ENCODE assay signal across 17 cellular contexts in the genomic region with DNA sequence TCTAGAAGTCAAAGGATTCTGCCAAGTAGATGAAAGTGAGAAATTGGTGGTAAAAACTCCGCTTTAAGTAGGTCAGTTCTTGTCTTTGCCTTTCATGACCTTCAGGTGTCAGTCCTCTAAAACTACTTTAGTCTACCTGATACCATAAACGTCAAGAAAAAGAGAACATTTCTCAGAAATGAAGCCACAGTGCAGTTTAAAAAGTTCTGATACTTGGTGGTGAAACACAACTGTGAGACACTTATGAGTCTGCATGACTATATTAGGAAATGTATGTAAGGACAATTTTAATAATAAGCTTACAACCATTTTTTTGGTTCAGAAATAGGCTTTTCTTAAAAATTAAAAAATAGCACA.
DNase-seq lines count a peak whose midpoint lies in the region; ATAC-seq and TF ChIP-seq lines count a peak whose summit lies in the region.
"Had no signal": no experiment of that assay in that cellular context is flagged by ENCODE, and none has a peak within 500 bp of the region (broad histone marks: within the 10 kb centered on the region; RNA-seq: fewer than 3 reads in every experiment).

No MANE protein-coding gene starts in this region.

- H4K91ac ChIP-seq in neuronal stem cell (ENCODE audit: low read depth, low read length, poor library complexity) = no peak overlapping the region

- WGBS in mesendoderm (ENCODE audit: extremely low coverage, insufficient coverage, low lambda C conversion rate) = no CpG with 5 or more reads among the region's 2 CpGs
- WGBS in neuronal stem cell (ENCODE audit: extremely low coverage in 2 of 2, insufficient read length in 2 of 2, insufficient replicate concordance in 1 of 2), 2 donors = no CpG with 5 or more reads among the region's 2 CpGs

- H3K9me3 ChIP-seq in neuronal stem cell (replicated peaks in 1 of 2; ENCODE audit: control insufficient read depth in 2 of 2, insufficient read depth in 1 of 2, low read depth in 1 of 2, low read length in 2 of 2) = no peaks in the 10 kb centered on the region
- H3K9me3 ChIP-seq: colonic mucosa, gastroesophageal sphincter had no signal

- H3K27ac Mint-ChIP-seq in T-helper 2 cell treated with Interferon-gamma antibody and Interleukin-4, amounts not matched to agents 5 μg/mL and 100 μg/mL, for 36 hours = no peak overlapping the region
- H3K27ac Mint-ChIP-seq in type B pancreatic cell = no peak overlapping the region
- no peak overlapping the region for H3K27ac Mint-ChIP-seq in stimulated activated effector memory CD8-positive, alpha-beta T cell treated with anti-CD3 and anti-CD28 coated beads, Interleukin-12 subunit alpha, Interleukin-12 subunit beta, amount 100 ng/mL, for 72 hours
- H3K27ac Mint-ChIP-seq: natural killer cell, WTC11 had no signal

- H3K4ac ChIP-seq in mesendoderm (ENCODE audit: low read depth, low read length) = no peak overlapping the region
- H3K4ac ChIP-seq in neuronal stem cell (ENCODE audit: low read length) = no peak overlapping the region

- H2BK5ac ChIP-seq in mesendoderm (ENCODE audit: low read length) (no peak overlapping the region), neuronal stem cell (ENCODE audit: low read length) (no peak overlapping the region)

- H3K23ac ChIP-seq in mesendoderm (ENCODE audit: low read length) (no peak overlapping the region), neuronal stem cell (ENCODE audit: low read depth, low read length, poor library complexity) (no peak overlapping the region)

- no peak overlapping the region for H4K5ac ChIP-seq in mesendoderm (ENCODE audit: low read length)

- H2BK15ac ChIP-seq in mesendoderm (replicated peaks; ENCODE audit: low read depth) = peak overlapping the region; percentile 19
- no peak overlapping the region for H2BK15ac ChIP-seq in neuronal stem cell (ENCODE audit: low read length)

- no peak overlapping the region for H3K4me3 Mint-ChIP-seq in T-helper 2 cell treated with Interferon-gamma antibody and Interleukin-4, amounts not matched to agents 5 μg/mL and 100 μg/mL, for 36 hours
- H3K4me3 Mint-ChIP-seq in type B pancreatic cell = no peak overlapping the region
- H3K4me3 Mint-ChIP-seq in stimulated activated effector memory CD8-positive, alpha-beta T cell treated with anti-CD3 and anti-CD28 coated beads, Interleukin-12 subunit alpha, Interleukin-12 subunit beta, amount 100 ng/mL, for 72 hours = no peak overlapping the region
- H3K4me3 Mint-ChIP-seq: natural killer cell, WTC11 had no signal

- no peak overlapping the region for H2AFZ ChIP-seq in neuronal stem cell (ENCODE audit: low read length)

- H3K4me1 ChIP-seq in mesendoderm (ENCODE audit: control insufficient read depth, low read depth, low read length) (no peaks in the 10 kb centered on the region), neuronal stem cell (ENCODE audit: control insufficient read depth in 2 of 2, insufficient read depth in 1 of 2, low read depth in 1 of 2, low read length in 2 of 2) (no peaks in the 10 kb centered on the region)
- H3K4me1 ChIP-seq: colonic mucosa, gastroesophageal sphincter, stomach had no signal

- H3K9ac ChIP-seq in mesendoderm (ENCODE audit: low read length) (no peak overlapping the region), neuronal stem cell (ENCODE audit: low read depth, low read length, poor library complexity) (no peak overlapping the region)

- no peak overlapping the region for H3K56ac ChIP-seq in mesendoderm (ENCODE audit: low read length)

- H3K27me3 Mint-ChIP-seq in T-helper 2 cell treated with Interferon-gamma antibody and Interleukin-4, amounts not matched to agents 5 μg/mL and 100 μg/mL, for 36 hours (ENCODE audit: low read depth) = no peaks in the 10 kb centered on the region
- no peaks in the 10 kb centered on the region for H3K27me3 Mint-ChIP-seq in type B pancreatic cell

- H3K9me3 Mint-ChIP-seq in T-helper 2 cell treated with Interferon-gamma antibody and Interleukin-4, amounts not matched to agents 5 μg/mL and 100 μg/mL, for 36 hours = no peaks in the 10 kb centered on the region
- no peaks in the 10 kb centered on the region for H3K9me3 Mint-ChIP-seq in type B pancreatic cell
- peaks cover 8% of the 10 kb centered on the region for H3K9me3 Mint-ChIP-seq in stimulated activated effector memory CD8-positive, alpha-beta T cell treated with anti-CD3 and anti-CD28 coated beads, Interleukin-12 subunit alpha, Interleukin-12 subunit beta, amount 100 ng/mL, for 72 hours

- H3K36me3 ChIP-seq in mesendoderm (ENCODE audit: control insufficient read depth, insufficient read depth, low read length) = no peaks in the 10 kb centered on the region
- H3K36me3 ChIP-seq in neuronal stem cell (replicated peaks in 1 of 2; ENCODE audit: control insufficient read depth in 2 of 2, insufficient read depth in 2 of 2, low read length in 2 of 2) = no peaks in the 10 kb centered on the region
- H3K36me3 ChIP-seq: colonic mucosa, gastroesophageal sphincter, stomach had no signal

- DNase-seq in mesendoderm (no peak), neuronal stem cell (ENCODE audit: low spot score) (no peak), type B pancreatic cell (ENCODE audit: extremely low spot score, unreplicated experiment) (no peak)
- no peak for DNase-seq in T-helper 2 cell treated with Interferon-gamma antibody and Interleukin-4, amounts not matched to agents 5 μg/mL and 100 μg/mL, for 36 hours (ENCODE audit: low spot score)
- no peak for DNase-seq in stimulated activated effector memory CD8-positive, alpha-beta T cell treated with anti-CD3 and anti-CD28 coated beads, Interleukin-12 subunit alpha, Interleukin-12 subunit beta, amount 100 ng/mL, for 72 hours (ENCODE audit: low spot score in 2 of 2)
- DNase-seq: activated gamma-delta T cell treated with Interleukin-2 at 50 U/mL for 16 hours, anterior cingulate cortex, colonic mucosa, natural killer cell, NCI-H1048, stomach, T-helper 1 cell had no signal

- H3K18ac ChIP-seq in mesendoderm (ENCODE audit: low read length) (no peak overlapping the region), neuronal stem cell (ENCODE audit: low read length) (no peak overlapping the region)

- H3K14ac ChIP-seq in neuronal stem cell (ENCODE audit: low read length) = no peak overlapping the region

- H3K79me2 ChIP-seq in mesendoderm (ENCODE audit: control insufficient read depth, insufficient read depth, low read length) = no peaks in the 10 kb centered on the region

- no peaks in the 10 kb centered on the region for H3K36me3 Mint-ChIP-seq in T-helper 2 cell treated with Interferon-gamma antibody and Interleukin-4, amounts not matched to agents 5 μg/mL and 100 μg/mL, for 36 hours (ENCODE audit: low read depth)
- no peaks in the 10 kb centered on the region for H3K36me3 Mint-ChIP-seq in type B pancreatic cell
- H3K36me3 Mint-ChIP-seq in stimulated activated effector memory CD8-positive, alpha-beta T cell treated with anti-CD3 and anti-CD28 coated beads, Interleukin-12 subunit alpha, Interleukin-12 subunit beta, amount 100 ng/mL, for 72 hours = no peaks in the 10 kb centered on the region
- H3K36me3 Mint-ChIP-seq: natural killer cell had no signal

- H4K8ac ChIP-seq in mesendoderm (ENCODE audit: low read depth, low read length) (no peak overlapping the region), neuronal stem cell (ENCODE audit: low read depth, low read length) (no peak overlapping the region)

- H2BK12ac ChIP-seq in neuronal stem cell (ENCODE audit: low read length) = no peak overlapping the region

- H3K27me3 ChIP-seq in mesendoderm (ENCODE audit: insufficient read depth, low read length, poor library complexity) = no peaks in the 10 kb centered on the region
- no peaks in the 10 kb centered on the region for H3K27me3 ChIP-seq in neuronal stem cell (ENCODE audit: control insufficient read depth in 3 of 3, insufficient read depth in 3 of 3, low read depth in 1 of 3, low read length in 3 of 3)
- H3K27me3 ChIP-seq: colonic mucosa, stomach had no signal

- H3K4me2 ChIP-seq in mesendoderm (ENCODE audit: low read length) = no peak overlapping the region
- H3K4me2 ChIP-seq in neuronal stem cell (ENCODE audit: insufficient read depth, low read length, poor library complexity, severe bottlenecking) = no peak overlapping the region

- H2AK5ac ChIP-seq in mesendoderm (ENCODE audit: low read length) = no peak overlapping the region
- no peak overlapping the region for H2AK5ac ChIP-seq in neuronal stem cell (ENCODE audit: low read depth, low read length)

- H3K4me1 Mint-ChIP-seq in T-helper 2 cell treated with Interferon-gamma antibody and Interleukin-4, amounts not matched to agents 5 μg/mL and 100 μg/mL, for 36 hours (ENCODE audit: low read depth) = no peaks in the 10 kb centered on the region
- no peaks in the 10 kb centered on the region for H3K4me1 Mint-ChIP-seq in type B pancreatic cell (ENCODE audit: unreplicated experiment)
- no peaks in the 10 kb centered on the region for H3K4me1 Mint-ChIP-seq in stimulated activated effector memory CD8-positive, alpha-beta T cell treated with anti-CD3 and anti-CD28 coated beads, Interleukin-12 subunit alpha, Interleukin-12 subunit beta, amount 100 ng/mL, for 72 hours
- H3K4me1 Mint-ChIP-seq: natural killer cell, WTC11 had no signal

- ATAC-seq in GM18868 (IDR thresholded peaks at IDR 0.05; ENCODE audit: unreplicated experiment) = peak; percentile 80
- peak; percentile 75 for ATAC-seq in HG02610 (IDR thresholded peaks at IDR 0.05; ENCODE audit: unreplicated experiment)
- ATAC-seq in HG03442 (IDR thresholded peaks at IDR 0.05; ENCODE audit: unreplicated experiment) = peak; percentile 80
- no peak for ATAC-seq in stimulated activated effector memory CD8-positive, alpha-beta T cell treated with anti-CD3 and anti-CD28 coated beads, Interleukin-12 subunit alpha, Interleukin-12 subunit beta, amount 100 ng/mL, for 72 hours
- ATAC-seq: gastroesophageal sphincter, natural killer cell, WTC11 had no signal

- H3K79me1 ChIP-seq in mesendoderm (ENCODE audit: low read length) (no peaks in the 10 kb centered on the region), neuronal stem cell (ENCODE audit: low read depth, low read length) (no peaks in the 10 kb centered on the region)

- TF ChIP-seq CTCF in type B pancreatic cell (conservative IDR thresholded peaks at IDR 0.05) = no peak

- no peak overlapping the region for H2BK120ac ChIP-seq in mesendoderm (ENCODE audit: low read depth, low read length)
- no peak overlapping the region for H2BK120ac ChIP-seq in neuronal stem cell (ENCODE audit: low read depth, low read length)

- H3K4me3 ChIP-seq in mesendoderm (ENCODE audit: low read length) (no peak overlapping the region), neuronal stem cell (ENCODE audit: low read length in 2 of 2) (no peak overlapping the region)
- H3K4me3 ChIP-seq: colonic mucosa, gastroesophageal sphincter, stomach had no signal

- H3K27ac ChIP-seq in mesendoderm (ENCODE audit: low read depth, low read length) (no peak overlapping the region), neuronal stem cell (replicated peaks; ENCODE audit: low read length) (no peak overlapping the region)
- H3K27ac ChIP-seq: colonic mucosa, gastroesophageal sphincter, stomach had no signal
